17 cellular contexts compared by ENCODE assay signal in the genomic region with DNA sequence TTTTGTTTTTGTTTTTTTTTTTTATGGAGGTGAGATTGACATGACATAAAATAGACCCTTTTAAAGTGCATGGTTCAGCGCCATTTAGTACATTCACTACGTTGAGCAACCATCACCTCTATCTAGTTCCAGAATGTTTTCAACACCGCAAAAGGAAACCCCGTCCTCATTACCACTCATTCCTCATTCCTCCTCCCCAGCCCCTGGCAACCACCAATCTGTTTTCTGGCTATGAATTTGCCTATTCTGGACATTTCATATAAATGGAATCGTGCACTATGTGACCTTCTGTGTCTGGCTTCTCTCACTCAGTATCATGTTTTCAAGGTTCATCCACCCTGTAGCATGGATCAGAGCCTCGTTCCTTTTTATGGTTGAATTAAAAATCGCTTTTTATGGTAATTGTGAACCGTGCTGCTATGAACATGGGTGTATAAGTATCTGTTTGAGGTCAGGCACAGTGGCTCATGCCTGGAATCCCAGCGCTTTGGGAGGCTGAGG. TPM values are rescaled to one million over a fixed set of nuclear protein-coding genes. Genes with fewer than 3 reads are reported as not detected.
A peak's percentile ranks its signal among the peaks of the same experiment; 100 is the strongest.
DNase-seq lines count a peak whose midpoint lies in the region; ATAC-seq lines count a peak whose summit lies in the region.
"Had no signal": no experiment of that assay in that cellular context is flagged by ENCODE, and none has a peak within 500 bp of the region (broad histone marks: within the 10 kb centered on the region; RNA-seq: fewer than 3 reads in every experiment).

No MANE protein-coding gene starts in this region.

- no peaks in the 10 kb centered on the region for H3K27me3 ChIP-seq in effector memory CD4-positive, alpha-beta T cell (replicated peaks; ENCODE audit: control insufficient read depth, insufficient read depth, low read length, poor library complexity, severe bottlenecking)

- no peak for ATAC-seq in activated CD4-positive, alpha-beta T cell treated with anti-CD3 and anti-CD28 coated beads for 36 hours
- ATAC-seq in T-cell (replicated peaks in 1 of 4) (no peak), GM18870 (IDR thresholded peaks at IDR 0.05; ENCODE audit: unreplicated experiment) (no peak)
- no peak for ATAC-seq in stimulated activated memory B cell treated with anti-CD40 and anti-IgM and Interleukin-4, amounts not matched to agents 10 μg/mL and 1 μg/mL and 100 μg/mL, for 72 hours
- ATAC-seq: esophagus mucosa, left cardiac atrium, SK-N-SH treated with all-trans-retinoic acid at 6 μM for 48 hours had no signal

- intact Hi-C loops in activated CD4-positive, alpha-beta T cell treated with anti-CD3 and anti-CD28 coated beads for 36 hours (cut with DNase I, micrococcal nuclease), result loop anchor here in 1 of 2 experiments (10.0 kb wide), 2 partner anchors 1093 to 1703 kb away; a partner anchor contains a TSS

- no peaks in the 10 kb centered on the region for H3K9me3 Mint-ChIP-seq in activated CD4-positive, alpha-beta T cell treated with anti-CD3 and anti-CD28 coated beads for 36 hours (ENCODE audit: low read depth)
- H3K9me3 Mint-ChIP-seq in T-cell, result no peaks in the 10 kb centered on the region
- H3K9me3 Mint-ChIP-seq in stimulated activated memory B cell treated with anti-CD40 and anti-IgM and Interleukin-4, amounts not matched to agents 10 μg/mL and 1 μg/mL and 100 μg/mL, for 72 hours, result no peaks in the 10 kb centered on the region
- H3K9me3 Mint-ChIP-seq: H9 had no signal

- DNase-seq in activated CD4-positive, alpha-beta T cell treated with anti-CD3 and anti-CD28 coated beads for 36 hours, result no peak
- DNase-seq in activated CD4-positive, alpha-beta T cell treated with anti-CD3 and anti-CD28 coated beads, Interleukin-2, amount 50 U/mL, for 48 hours, result no peak
- DNase-seq in T-cell (no peak), NK-92 (lab: John Stamatoyannopoulos, UW; ENCODE audit: unreplicated experiment) (no peak)
- no peak for DNase-seq in effector memory CD4-positive, alpha-beta T cell
- no peak for DNase-seq in stimulated activated CD4-positive, alpha-beta T cell treated with anti-CD3 and anti-CD28 coated beads, Interleukin-1b, Interleukin-23, amount 100 ng/mL, for 48 hours
- DNase-seq: activated gamma-delta T cell treated with Interleukin-2 at 50 U/mL for 16 hours, cerebellar nuclear complex, H9, left cardiac atrium, NCI-H1048, NCI-H2171 treated with DMSO at 0.1 percent for 48 hours, substantia nigra had no signal

- H3K4me1 ChIP-seq in effector memory CD4-positive, alpha-beta T cell (ENCODE audit: control insufficient read depth, insufficient read depth, low read length, poor library complexity, severe bottlenecking), result peaks cover 83% of the 10 kb centered on the region

- CTCF ChIA-PET in activated CD4-positive, alpha-beta T cell treated with anti-CD3 and anti-CD28 coated beads for 36 hours (lab: Charles Lee), result interaction anchor here (1.8 kb wide), 1 partner anchor 101 kb away, joined by 4 read pairs; no protein-coding TSS in a partner anchor
- CTCF ChIA-PET in T-cell (lab: Charles Lee), result no interaction called here

- peak overlapping the region; percentile 10 for H3K4me3 ChIP-seq in effector memory CD4-positive, alpha-beta T cell (ENCODE audit: insufficient read depth, low read depth, low read length, poor library complexity, severe bottlenecking)

- no peaks in the 10 kb centered on the region for H3K36me3 ChIP-seq in effector memory CD4-positive, alpha-beta T cell (ENCODE audit: control insufficient read depth, insufficient read depth, low read length)

- H3K9me3 ChIP-seq in effector memory CD4-positive, alpha-beta T cell (ENCODE audit: control insufficient read depth, low read length), result no peaks in the 10 kb centered on the region

- H3K4me3 Mint-ChIP-seq in activated CD4-positive, alpha-beta T cell treated with anti-CD3 and anti-CD28 coated beads for 36 hours, result peak overlapping the region; percentile 19
- H3K4me3 Mint-ChIP-seq in T-cell, result peak overlapping the region; percentile 50 to 84 (median 51)
- H3K4me3 Mint-ChIP-seq in stimulated activated memory B cell treated with anti-CD40 and anti-IgM and Interleukin-4, amounts not matched to agents 10 μg/mL and 1 μg/mL and 100 μg/mL, for 72 hours, result no peak overlapping the region
- H3K4me3 Mint-ChIP-seq: H9 had no signal

- no peaks in the 10 kb centered on the region for H3K27me3 Mint-ChIP-seq in activated CD4-positive, alpha-beta T cell treated with anti-CD3 and anti-CD28 coated beads for 36 hours
- no peaks in the 10 kb centered on the region for H3K27me3 Mint-ChIP-seq in T-cell
- no peaks in the 10 kb centered on the region for H3K27me3 Mint-ChIP-seq in stimulated activated memory B cell treated with anti-CD40 and anti-IgM and Interleukin-4, amounts not matched to agents 10 μg/mL and 1 μg/mL and 100 μg/mL, for 72 hours

- H3K27ac ChIP-seq in effector memory CD4-positive, alpha-beta T cell (ENCODE audit: insufficient read depth, low read length, poor library complexity, severe bottlenecking), result peak overlapping the region; percentile 100

- H3K4me1 Mint-ChIP-seq in activated CD4-positive, alpha-beta T cell treated with anti-CD3 and anti-CD28 coated beads for 36 hours, result peaks cover 79% of the 10 kb centered on the region
- peaks cover 74 to 81% (median 81%) of the 10 kb centered on the region in 3 donors for H3K4me1 Mint-ChIP-seq in T-cell
- peaks cover 65% of the 10 kb centered on the region for H3K4me1 Mint-ChIP-seq in stimulated activated memory B cell treated with anti-CD40 and anti-IgM and Interleukin-4, amounts not matched to agents 10 μg/mL and 1 μg/mL and 100 μg/mL, for 72 hours

- peak overlapping the region; percentile 100 for H3K27ac Mint-ChIP-seq in activated CD4-positive, alpha-beta T cell treated with anti-CD3 and anti-CD28 coated beads for 36 hours
- H3K27ac Mint-ChIP-seq in T-cell, result peak overlapping the region; percentile 84 to 94
- peak overlapping the region; percentile 100 for H3K27ac Mint-ChIP-seq in stimulated activated memory B cell treated with anti-CD40 and anti-IgM and Interleukin-4, amounts not matched to agents 10 μg/mL and 1 μg/mL and 100 μg/mL, for 72 hours
- H3K27ac Mint-ChIP-seq: H9 had no signal

- H3K36me3 Mint-ChIP-seq in activated CD4-positive, alpha-beta T cell treated with anti-CD3 and anti-CD28 coated beads for 36 hours (ENCODE audit: low read depth), result peaks cover 6% of the 10 kb centered on the region
- H3K36me3 Mint-ChIP-seq in T-cell, result no peaks in the 10 kb centered on the region
- no peaks in the 10 kb centered on the region for H3K36me3 Mint-ChIP-seq in stimulated activated memory B cell treated with anti-CD40 and anti-IgM and Interleukin-4, amounts not matched to agents 10 μg/mL and 1 μg/mL and 100 μg/mL, for 72 hours

- POLR2A ChIA-PET in activated CD4-positive, alpha-beta T cell treated with anti-CD3 and anti-CD28 coated beads for 36 hours (lab: Charles Lee), result interaction anchor here (1.9 to 3.3 kb wide), 2 partner anchors 10 kb away, joined by 5 to 96 read pairs; a partner anchor contains a TSS
- POLR2A ChIA-PET in T-cell (lab: Charles Lee), result interaction anchor here in 1 of 2 donors (1.9 to 3.3 kb wide), 2 partner anchors 10 kb away, joined by 8 to 61 read pairs; a partner anchor contains a TSS

RNA-seq across cellular contexts. Expression of a gene that starts 9.9 kb away (rescaled TPM):
- 100 to 1,000 TPM; 207 to 232 TPM for total RNA-seq in activated CD4-positive, alpha-beta T cell treated with anti-CD3 and anti-CD28 coated beads for 36 hours
- 1,000 to 10,000 TPM in 1 of 5 donors, 100 to 1,000 TPM in 4; 194 to 1,118 (median 206) TPM for total RNA-seq in T-cell

RNA-seq across cellular contexts. Expression of a gene that starts 47.8 kb away (rescaled TPM):
- 100 to 1,000 TPM; 168 to 185 TPM for total RNA-seq in activated CD4-positive, alpha-beta T cell treated with anti-CD3 and anti-CD28 coated beads for 36 hours
- 100 to 1,000 TPM; 159 to 280 (median 179) TPM for total RNA-seq in T-cell
